ENCODE assay signal across 25 cellular contexts in genomic region chr3:160792445-160793039, GRCh38. TPM values are rescaled to one million over a fixed set of nuclear protein-coding genes. Genes with fewer than 3 reads are reported as not detected.
DNase-seq lines count a peak whose midpoint lies in the region; ATAC-seq and TF ChIP-seq lines count a peak whose summit lies in the region.
"Had no signal": no experiment of that assay in that cellular context is flagged by ENCODE, and none has a peak within 500 bp of the region (broad histone marks: within the 10 kb centered on the region; RNA-seq: fewer than 3 reads in every experiment).

No MANE protein-coding gene starts in this region.

- DNase-seq in activated CD4-positive, alpha-beta T cell treated with anti-CD3 and anti-CD28 coated beads, Interleukin-2, amount 10 ng/mL, durations not matched to agents 24 days and 14 days = peak; percentile 25
- DNase-seq in activated CD4-positive, alpha-beta T cell treated with anti-CD3 and anti-CD28 coated beads, Interleukin-2, amount 50 U/mL, for 48 hours = no peak
- DNase-seq in OCI-M1 (lab: John Stamatoyannopoulos, UW) (peak; percentile 41), mucosa of descending colon (no peak), DMS153 (lab: John Stamatoyannopoulos, UW) (no peak), osteoblast (ENCODE audit: insufficient read length, low spot score, missing footprints) (no peak), AG08395 (ENCODE audit: low spot score) (no peak)
- DNase-seq in stimulated activated naive B cell treated with anti-CD40 and anti-IgM and Interleukin-4, amounts not matched to agents 10 μg/mL and 1 μg/mL and 100 μg/mL, for 72 hours = no peak
- DNase-seq: BE2C; CD8-positive, alpha-beta memory T cell; DMS 273 treated with DMSO at 0.1 percent for 48 hours; DMS79 treated with DMSO at 0.1 percent for 48 hours; GF-D8; Karpas-422; NCI-H2029; NCI-H446; NCI-H524 treated with DMSO at 0.1 percent for 48 hours; NCI-H82; PC-9; SJCRH30 had no signal

- no peak for TF ChIP-seq CTCF in mucosa of descending colon (IDR thresholded peaks at IDR 0.05)
- no peak for TF ChIP-seq CTCF in osteoblast (IDR thresholded peaks at IDR 0.05; ENCODE audit: extremely low read depth, low read depth, low read length)

- H3K79me2 ChIP-seq in osteoblast (ENCODE audit: insufficient read depth, low read length) = no peaks in the 10 kb centered on the region

- H3K27me3 ChIP-seq in osteoblast (ENCODE audit: insufficient read depth, low read length) = no peaks in the 10 kb centered on the region
- H3K27me3 ChIP-seq: BE2C, SJCRH30 had no signal

- ATAC-seq in mucosa of descending colon = peak; percentile 70
- peak; percentile 23 to 34 for ATAC-seq in stimulated activated naive B cell treated with anti-CD40 and anti-IgM and Interleukin-4, amounts not matched to agents 10 μg/mL and 1 μg/mL and 100 μg/mL, for 72 hours (replicated peaks)
- ATAC-seq: A549, HepG2, Right ventricle myocardium inferior, SK-N-SH treated with all-trans-retinoic acid at 6 μM for 48 hours had no signal

- H3K36me3 ChIP-seq in mucosa of descending colon (ENCODE audit: low read depth) (no peaks in the 10 kb centered on the region), osteoblast (ENCODE audit: insufficient read depth, low read length) (no peaks in the 10 kb centered on the region)
- H3K36me3 ChIP-seq: BE2C, SJCRH30 had no signal

- H4K20me1 ChIP-seq in osteoblast (ENCODE audit: insufficient read depth, low read length) = no peaks in the 10 kb centered on the region

- H3K4me1 ChIP-seq in mucosa of descending colon (ENCODE audit: low read depth) = no peaks in the 10 kb centered on the region
- H3K4me1 ChIP-seq in osteoblast (ENCODE audit: insufficient read depth, low read length) = no peaks in the 10 kb centered on the region
- H3K4me1 ChIP-seq: A549, BE2C, SJCRH30 had no signal

- no peak overlapping the region for H3K4me2 ChIP-seq in osteoblast (ENCODE audit: insufficient read depth, low read length)
- H3K4me2 ChIP-seq: A549, PC-9 had no signal

- H3K4me1 Mint-ChIP-seq in activated CD4-positive, alpha-beta T cell treated with anti-CD3 and anti-CD28 coated beads, Interleukin-2, amount 10 ng/mL, durations not matched to agents 24 days and 14 days = no peaks in the 10 kb centered on the region
- no peaks in the 10 kb centered on the region for H3K4me1 Mint-ChIP-seq in stimulated activated naive B cell treated with anti-CD40 and anti-IgM and Interleukin-4, amounts not matched to agents 10 μg/mL and 1 μg/mL and 100 μg/mL, for 72 hours

- H3K4me3 Mint-ChIP-seq in activated CD4-positive, alpha-beta T cell treated with anti-CD3 and anti-CD28 coated beads, Interleukin-2, amount 10 ng/mL, durations not matched to agents 24 days and 14 days = no peak overlapping the region
- no peak overlapping the region for H3K4me3 Mint-ChIP-seq in stimulated activated naive B cell treated with anti-CD40 and anti-IgM and Interleukin-4, amounts not matched to agents 10 μg/mL and 1 μg/mL and 100 μg/mL, for 72 hours
- H3K4me3 Mint-ChIP-seq: CD14-positive monocyte; CD8-positive, alpha-beta memory T cell had no signal

- H3K27ac Mint-ChIP-seq in activated CD4-positive, alpha-beta T cell treated with anti-CD3 and anti-CD28 coated beads, Interleukin-2, amount 10 ng/mL, durations not matched to agents 24 days and 14 days = no peak overlapping the region
- H3K27ac Mint-ChIP-seq in stimulated activated naive B cell treated with anti-CD40 and anti-IgM and Interleukin-4, amounts not matched to agents 10 μg/mL and 1 μg/mL and 100 μg/mL, for 72 hours = no peak overlapping the region
- H3K27ac Mint-ChIP-seq: CD14-positive monocyte had no signal

- intact Hi-C loops in activated CD4-positive, alpha-beta T cell treated with anti-CD3 and anti-CD28 coated beads, Interleukin-2, amount 10 ng/mL, durations not matched to agents 24 days and 14 days (cut with micrococcal nuclease) = no loop called here
- intact Hi-C loops in mucosa of descending colon (cut with DNase I, micrococcal nuclease) = no loop called here

- no peak overlapping the region for H3K4me3 ChIP-seq in mucosa of descending colon
- no peak overlapping the region for H3K4me3 ChIP-seq in osteoblast (ENCODE audit: insufficient read depth, low read length)
- H3K4me3 ChIP-seq: A549, PC-9, SJCRH30 had no signal

- no peak overlapping the region for H3K27ac ChIP-seq in osteoblast (ENCODE audit: low read depth, low read length)
- H3K27ac ChIP-seq: A549, PC-9, SJCRH30 had no signal

- no peak overlapping the region for H2AFZ ChIP-seq in osteoblast (ENCODE audit: low read length)
- H2AFZ ChIP-seq: PC-9 had no signal

- H3K36me3 Mint-ChIP-seq in activated CD4-positive, alpha-beta T cell treated with anti-CD3 and anti-CD28 coated beads, Interleukin-2, amount 10 ng/mL, durations not matched to agents 24 days and 14 days (ENCODE audit: low read depth) = no peaks in the 10 kb centered on the region
- no peaks in the 10 kb centered on the region for H3K36me3 Mint-ChIP-seq in stimulated activated naive B cell treated with anti-CD40 and anti-IgM and Interleukin-4, amounts not matched to agents 10 μg/mL and 1 μg/mL and 100 μg/mL, for 72 hours

- no peaks in the 10 kb centered on the region for H3K9me3 Mint-ChIP-seq in activated CD4-positive, alpha-beta T cell treated with anti-CD3 and anti-CD28 coated beads, Interleukin-2, amount 10 ng/mL, durations not matched to agents 24 days and 14 days
- peaks cover 0 to 2% of the 10 kb centered on the region in 2 donors for H3K9me3 Mint-ChIP-seq in stimulated activated naive B cell treated with anti-CD40 and anti-IgM and Interleukin-4, amounts not matched to agents 10 μg/mL and 1 μg/mL and 100 μg/mL, for 72 hours

- peaks cover 8% of the 10 kb centered on the region for H3K27me3 Mint-ChIP-seq in activated CD4-positive, alpha-beta T cell treated with anti-CD3 and anti-CD28 coated beads, Interleukin-2, amount 10 ng/mL, durations not matched to agents 24 days and 14 days
- H3K27me3 Mint-ChIP-seq in stimulated activated naive B cell treated with anti-CD40 and anti-IgM and Interleukin-4, amounts not matched to agents 10 μg/mL and 1 μg/mL and 100 μg/mL, for 72 hours = peaks cover 0 to 4% of the 10 kb centered on the region in 2 donors

- H3K9me3 ChIP-seq in mucosa of descending colon (no peaks in the 10 kb centered on the region), osteoblast (ENCODE audit: low read depth, low read length) (no peaks in the 10 kb centered on the region)
- H3K9me3 ChIP-seq: A549, BE2C, SJCRH30 had no signal

RNA-seq across cellular contexts. Expression of gene PPM1L, which starts 36.5 kb away (rescaled TPM):
- 2.7 and 2.9 TPM in 2 replicates for total RNA-seq in activated CD4-positive, alpha-beta T cell treated with anti-CD3 and anti-CD28 coated beads, Interleukin-2, amount 10 ng/mL, durations not matched to agents 24 days and 14 days
- total RNA-seq in mucosa of descending colon (10 to 100 TPM; 16.2 to 47.9 (median 21.6) TPM), osteoblast (2.4 and 4.3 TPM in 2 replicates)

Comparison
In these comparisons a context has a peak if more than half of its experiments do, and no peak if none do; other contexts are left out.
1. DNase-seq: peak in activated CD4-positive, alpha-beta T cell treated with anti-CD3 and anti-CD28 coated beads, Interleukin-2, amount 10 ng/mL, durations not matched to agents 24 days and 14 days (single experiment) and OCI-M1 (single experiment); none in activated CD4-positive, alpha-beta T cell treated with anti-CD3 and anti-CD28 coated beads, Interleukin-2, amount 50 U/mL, for 48 hours (0 of 2), mucosa of descending colon (0 of 3), stimulated activated naive B cell treated with anti-CD40 and anti-IgM and Interleukin-4, amounts not matched to agents 10 μg/mL and 1 μg/mL and 100 μg/mL, for 72 hours (single experiment), DMS153 (single experiment), osteoblast (single experiment) and AG08395 (single experiment).